ENCODE assay signal across 16 cellular contexts in the genomic region with DNA sequence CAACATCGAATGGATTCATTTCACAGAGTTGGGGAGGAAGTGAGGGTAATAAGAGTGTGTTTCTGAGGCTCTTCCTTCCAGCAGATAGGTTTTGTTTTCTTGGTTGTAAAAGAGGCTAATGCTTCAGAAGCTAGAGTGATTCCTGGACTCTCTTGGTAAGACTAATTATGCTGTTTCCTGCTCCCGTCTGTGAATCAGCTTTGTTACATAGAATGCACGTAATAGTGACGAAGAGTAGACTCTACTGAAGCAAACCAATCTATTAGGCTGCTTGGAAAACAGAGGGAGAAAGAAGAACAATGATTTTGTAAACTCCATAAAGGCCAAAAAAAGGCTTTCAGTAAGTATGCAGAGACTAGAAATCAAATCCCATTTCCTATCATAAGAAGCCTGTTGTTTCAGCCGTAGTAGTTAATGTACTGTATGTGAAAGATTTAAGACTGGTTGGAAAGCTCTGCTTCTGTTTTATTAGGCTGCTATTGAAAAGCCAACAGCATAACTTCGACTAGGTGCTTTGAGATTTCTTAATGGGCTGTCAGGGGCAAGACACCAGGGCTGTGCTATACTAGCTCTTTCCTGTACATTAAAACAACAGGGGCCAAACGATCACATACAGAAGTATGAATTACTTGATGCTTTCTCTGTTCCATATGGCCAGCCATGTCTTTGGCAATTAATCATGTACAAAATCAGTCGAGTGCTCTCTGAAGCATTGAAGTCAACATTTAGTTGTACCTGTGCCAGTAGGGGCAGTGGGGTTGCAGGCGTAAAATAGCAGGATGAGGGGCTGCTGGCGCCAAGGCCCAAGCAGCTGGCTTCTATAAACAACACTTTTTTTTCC.
A peak's percentile ranks its signal among the peaks of the same experiment; 100 is the strongest.
DNase-seq lines count a peak whose midpoint lies in the region; ATAC-seq and TF ChIP-seq lines count a peak whose summit lies in the region.
"Had no signal": no experiment of that assay in that cellular context is flagged by ENCODE, and none has a peak within 500 bp of the region (broad histone marks: within the 10 kb centered on the region; RNA-seq: fewer than 3 reads in every experiment).

No MANE protein-coding gene starts in this region.

- DNase-seq in cardiac muscle cell (ENCODE audit: low read depth in 1 of 2, low spot score in 1 of 2) (peak; percentile 38 to 40), heart right ventricle (no peak), NCI-H446 (lab: John Stamatoyannopoulos, UW) (peak; percentile 26 to 74), thyroid gland (peak; percentile 13 to 21), DMS53 treated with DMSO at 0.1 percent for 48 hours (lab: John Stamatoyannopoulos, UW; ENCODE audit: unreplicated experiment) (no peak)
- no peak for DNase-seq in activated naive CD4-positive, alpha-beta T cell (lab: John Stamatoyannopoulos, UW)
- DNase-seq: activated CD4-positive, CD25-positive, alpha-beta regulatory T cell treated with anti-CD3 and anti-CD28 coated beads, Interleukin-2, amount 50 U/mL, for 72 hours; activated naive CD8-positive, alpha-beta T cell treated with anti-CD3 and anti-CD28 coated beads, Interleukin-2, amount 10 ng/mL, durations not matched to agents 7 days and 5 days; mesendoderm; NCI-H226; upper lobe of right lung had no signal

- peak overlapping the region; percentile 83 for H3K27ac ChIP-seq in cardiac muscle cell
- H3K27ac ChIP-seq in heart right ventricle, result no peak overlapping the region
- H3K27ac ChIP-seq in thyroid gland, result peak overlapping the region; percentile 51 to 62 (median 58)
- H3K27ac ChIP-seq: neutrophil, upper lobe of right lung had no signal

- H3K36me3 ChIP-seq in cardiac muscle cell (no peaks in the 10 kb centered on the region), heart right ventricle (no peaks in the 10 kb centered on the region), thyroid gland (no peaks in the 10 kb centered on the region)
- H3K36me3 ChIP-seq: neutrophil, upper lobe of right lung had no signal

- no peaks in the 10 kb centered on the region for H3K9me3 ChIP-seq in cardiac muscle cell (ENCODE audit: low read depth)
- no peaks in the 10 kb centered on the region for H3K9me3 ChIP-seq in heart right ventricle
- no peaks in the 10 kb centered on the region for H3K9me3 ChIP-seq in thyroid gland
- H3K9me3 ChIP-seq: neutrophil, upper lobe of right lung had no signal

- ATAC-seq in heart right ventricle (no peak), HG03025 (IDR thresholded peaks at IDR 0.05; ENCODE audit: low FRiP score, unreplicated experiment) (no peak)
- ATAC-seq: Panc1; stimulated activated effector memory CD8-positive, alpha-beta T cell treated with anti-CD3 and anti-CD28 coated beads, Interleukin-12 subunit alpha, Interleukin-12 subunit beta, amount 100 ng/mL, for 72 hours; upper lobe of right lung had no signal

- TF ChIP-seq POLR2A in thyroid gland (IDR thresholded peaks at IDR 0.05), result no peak

- TF ChIP-seq CTCF in cardiac muscle cell (IDR thresholded peaks at IDR 0.05; ENCODE audit: low read depth, low read length) (no peak), heart right ventricle (IDR thresholded peaks at IDR 0.05) (no peak), brain (conservative IDR thresholded peaks at IDR 0.05) (no peak), thyroid gland (IDR thresholded peaks at IDR 0.05) (no peak)

- no peaks in the 10 kb centered on the region for H3K9me3 Mint-ChIP-seq in brain
- H3K9me3 Mint-ChIP-seq: activated naive CD8-positive, alpha-beta T cell treated with anti-CD3 and anti-CD28 coated beads, Interleukin-2, amount 10 ng/mL, durations not matched to agents 7 days and 5 days; stimulated activated effector memory CD8-positive, alpha-beta T cell treated with anti-CD3 and anti-CD28 coated beads, Interleukin-12 subunit alpha, Interleukin-12 subunit beta, amount 100 ng/mL, for 72 hours had no signal

- peaks cover 8% of the 10 kb centered on the region for H3K36me3 Mint-ChIP-seq in brain
- H3K36me3 Mint-ChIP-seq: stimulated activated effector memory CD8-positive, alpha-beta T cell treated with anti-CD3 and anti-CD28 coated beads, Interleukin-12 subunit alpha, Interleukin-12 subunit beta, amount 100 ng/mL, for 72 hours had no signal

- H3K27me3 Mint-ChIP-seq in brain, result peaks cover 13% of the 10 kb centered on the region
- H3K27me3 Mint-ChIP-seq: activated naive CD8-positive, alpha-beta T cell treated with anti-CD3 and anti-CD28 coated beads, Interleukin-2, amount 10 ng/mL, durations not matched to agents 7 days and 5 days had no signal

- H3K4me1 ChIP-seq in cardiac muscle cell (ENCODE audit: low read depth) (peaks cover 70% of the 10 kb centered on the region), heart right ventricle (peaks cover 0 to 8% (median 0%) of the 10 kb centered on the region in 9 donors), thyroid gland (peaks cover 22 to 26% of the 10 kb centered on the region in 2 donors)
- H3K4me1 ChIP-seq: upper lobe of right lung had no signal

- H3K4me1 Mint-ChIP-seq in brain, result peaks cover 49% of the 10 kb centered on the region

- H3K4me3 Mint-ChIP-seq in brain, result peak overlapping the region in 1 of 5 experiments; percentile 1
- H3K4me3 Mint-ChIP-seq: activated naive CD8-positive, alpha-beta T cell treated with anti-CD3 and anti-CD28 coated beads, Interleukin-2, amount 10 ng/mL, durations not matched to agents 7 days and 5 days; stimulated activated effector memory CD8-positive, alpha-beta T cell treated with anti-CD3 and anti-CD28 coated beads, Interleukin-12 subunit alpha, Interleukin-12 subunit beta, amount 100 ng/mL, for 72 hours had no signal

- intact Hi-C loops in heart right ventricle (cut with DNase I), result no loop called here
- intact Hi-C loops in thyroid gland (cut with DNase I), result no loop called here

- H3K27me3 ChIP-seq in cardiac muscle cell (no peaks in the 10 kb centered on the region), heart right ventricle (no peaks in the 10 kb centered on the region), thyroid gland (no peaks in the 10 kb centered on the region)
- H3K27me3 ChIP-seq: neutrophil, upper lobe of right lung had no signal

- 68 to 74% methylated on average over 10 of the region's 10 CpGs for WGBS in heart right ventricle, 2 donors
- 31 to 32% methylated on average over 10 of the region's 10 CpGs for WGBS in thyroid gland, 2 donors

- peak overlapping the region in 3 of 5 experiments; percentile 39 to 80 (median 53) for H3K27ac Mint-ChIP-seq in brain
- H3K27ac Mint-ChIP-seq: activated naive CD8-positive, alpha-beta T cell treated with anti-CD3 and anti-CD28 coated beads, Interleukin-2, amount 10 ng/mL, durations not matched to agents 7 days and 5 days; stimulated activated effector memory CD8-positive, alpha-beta T cell treated with anti-CD3 and anti-CD28 coated beads, Interleukin-12 subunit alpha, Interleukin-12 subunit beta, amount 100 ng/mL, for 72 hours had no signal

- H3K4me3 ChIP-seq in cardiac muscle cell, result no peak overlapping the region
- no peak overlapping the region for H3K4me3 ChIP-seq in heart right ventricle
- H3K4me3 ChIP-seq in thyroid gland (replicated peaks in 1 of 3), result no peak overlapping the region
- H3K4me3 ChIP-seq: upper lobe of right lung had no signal

Comparison
In these comparisons a context has a peak if more than half of its experiments do, and no peak if none do; other contexts are left out.
1. DNase-seq: peak in cardiac muscle cell (2 of 2), NCI-H446 (2 of 2) and thyroid gland (2 of 2); none in heart right ventricle (0 of 2), DMS53 treated with DMSO at 0.1 percent for 48 hours (single experiment) and activated naive CD4-positive, alpha-beta T cell (0 of 4).
2. H3K27ac ChIP-seq: peak in cardiac muscle cell (single experiment) and thyroid gland (3 of 3); none in heart right ventricle (0 of 10).